In genomic region chr16:23877107-23878070, GRCh38 we compare ENCODE assay signal across 13 cellular contexts. TPM values are rescaled to one million over a fixed set of nuclear protein-coding genes. Genes with fewer than 3 reads are reported as not detected.
DNase-seq lines count a peak whose midpoint lies in the region; ATAC-seq and TF ChIP-seq lines count a peak whose summit lies in the region.
"Had no signal": no experiment of that assay in that cellular context is flagged by ENCODE, and none has a peak within 500 bp of the region (broad histone marks: within the 10 kb centered on the region; RNA-seq: fewer than 3 reads in every experiment).

No MANE protein-coding gene starts in this region.

- H3K9ac ChIP-seq in Karpas-422 (ENCODE audit: low read length): no peak overlapping the region

- intact Hi-C loops in activated CD8-positive, alpha-beta T cell treated with anti-CD3 and anti-CD28 coated beads for 36 hours (cut with micrococcal nuclease): no loop called here
- intact Hi-C loops in left ventricle myocardium inferior (cut with micrococcal nuclease): no loop called here
- intact Hi-C loops in body of pancreas (cut with DNase I): no loop called here

- TF ChIP-seq CTCF in activated CD8-positive, alpha-beta T cell treated with anti-CD3 and anti-CD28 coated beads for 36 hours (IDR thresholded peaks at IDR 0.05): peak; percentile 19
- no peak for TF ChIP-seq CTCF in left ventricle myocardium inferior (IDR thresholded peaks at IDR 0.05; ENCODE audit: borderline replicate concordance)
- no peak for TF ChIP-seq CTCF in body of pancreas (IDR thresholded peaks at IDR 0.05)

- H3K27ac ChIP-seq in Karpas-422 (ENCODE audit: low read length) (no peak overlapping the region), left ventricle myocardium inferior (replicated peaks) (no peak overlapping the region), body of pancreas (no peak overlapping the region)
- H3K27ac ChIP-seq: thoracic aorta had no signal

- peak overlapping the region; percentile 28 for H3K27ac Mint-ChIP-seq in activated CD8-positive, alpha-beta T cell treated with anti-CD3 and anti-CD28 coated beads for 36 hours
- no peak overlapping the region for H3K27ac Mint-ChIP-seq in activated CD8-positive, alpha-beta T cell treated with anti-CD3 and anti-CD28 coated beads, Interleukin-2, amount 10 ng/mL, durations not matched to agents 7 days and 5 days
- peak overlapping the region; percentile 62 for H3K27ac Mint-ChIP-seq in activated naive CD4-positive, alpha-beta T cell treated with anti-CD3 and anti-CD28 coated beads, Interleukin-2, amount 50 U/mL, for 24 hours
- H3K27ac Mint-ChIP-seq in stimulated activated naive B cell treated with anti-CD40 and anti-IgM and Interleukin-4, amounts not matched to agents 10 μg/mL and 1 μg/mL and 100 μg/mL, for 72 hours: peak overlapping the region; percentile 70

- H3K9me3 Mint-ChIP-seq in activated CD8-positive, alpha-beta T cell treated with anti-CD3 and anti-CD28 coated beads for 36 hours: no peaks in the 10 kb centered on the region
- no peaks in the 10 kb centered on the region for H3K9me3 Mint-ChIP-seq in activated CD8-positive, alpha-beta T cell treated with anti-CD3 and anti-CD28 coated beads, Interleukin-2, amount 10 ng/mL, durations not matched to agents 7 days and 5 days (ENCODE audit: insufficient read depth)
- H3K9me3 Mint-ChIP-seq in activated naive CD4-positive, alpha-beta T cell treated with anti-CD3 and anti-CD28 coated beads, Interleukin-2, amount 50 U/mL, for 24 hours: no peaks in the 10 kb centered on the region
- no peaks in the 10 kb centered on the region for H3K9me3 Mint-ChIP-seq in stimulated activated naive B cell treated with anti-CD40 and anti-IgM and Interleukin-4, amounts not matched to agents 10 μg/mL and 1 μg/mL and 100 μg/mL, for 72 hours

- ATAC-seq in activated CD8-positive, alpha-beta T cell treated with anti-CD3 and anti-CD28 coated beads for 36 hours: peak; percentile 27
- ATAC-seq in activated CD8-positive, alpha-beta T cell treated with anti-CD3 and anti-CD28 coated beads, Interleukin-2, amount 10 ng/mL, durations not matched to agents 7 days and 5 days: no peak
- ATAC-seq in stimulated activated naive B cell treated with anti-CD40 and anti-IgM and Interleukin-4, amounts not matched to agents 10 μg/mL and 1 μg/mL and 100 μg/mL, for 72 hours (replicated peaks): peak; percentile 11 to 20
- no peak for ATAC-seq in body of pancreas

- no peak for TF ChIP-seq POLR2A in body of pancreas (IDR thresholded peaks at IDR 0.05)

- no peaks in the 10 kb centered on the region for H3K27me3 ChIP-seq in Karpas-422 (ENCODE audit: low read length)
- peaks cover 12% of the 10 kb centered on the region for H3K27me3 ChIP-seq in left ventricle myocardium inferior (ENCODE audit: low read depth)
- no peaks in the 10 kb centered on the region for H3K27me3 ChIP-seq in body of pancreas

- H3K4me2 ChIP-seq in Karpas-422 (ENCODE audit: low read depth, low read length, poor library complexity, severe bottlenecking): no peak overlapping the region

- no peak overlapping the region for H3K4me3 ChIP-seq in Karpas-422 (ENCODE audit: low read length)
- no peak overlapping the region for H3K4me3 ChIP-seq in left ventricle myocardium inferior
- H3K4me3 ChIP-seq in body of pancreas: no peak overlapping the region
- H3K4me3 ChIP-seq: thoracic aorta had no signal

- H3K4me3 Mint-ChIP-seq in activated CD8-positive, alpha-beta T cell treated with anti-CD3 and anti-CD28 coated beads for 36 hours: no peak overlapping the region
- H3K4me3 Mint-ChIP-seq in activated CD8-positive, alpha-beta T cell treated with anti-CD3 and anti-CD28 coated beads, Interleukin-2, amount 10 ng/mL, durations not matched to agents 7 days and 5 days: no peak overlapping the region
- no peak overlapping the region for H3K4me3 Mint-ChIP-seq in activated naive CD4-positive, alpha-beta T cell treated with anti-CD3 and anti-CD28 coated beads, Interleukin-2, amount 50 U/mL, for 24 hours
- H3K4me3 Mint-ChIP-seq in stimulated activated naive B cell treated with anti-CD40 and anti-IgM and Interleukin-4, amounts not matched to agents 10 μg/mL and 1 μg/mL and 100 μg/mL, for 72 hours: no peak overlapping the region

- peaks cover 77% of the 10 kb centered on the region for H3K4me1 Mint-ChIP-seq in activated CD8-positive, alpha-beta T cell treated with anti-CD3 and anti-CD28 coated beads for 36 hours (ENCODE audit: low read depth)
- peaks cover 78% of the 10 kb centered on the region for H3K4me1 Mint-ChIP-seq in activated CD8-positive, alpha-beta T cell treated with anti-CD3 and anti-CD28 coated beads, Interleukin-2, amount 10 ng/mL, durations not matched to agents 7 days and 5 days (ENCODE audit: low read depth)
- peaks cover 81% of the 10 kb centered on the region for H3K4me1 Mint-ChIP-seq in activated naive CD4-positive, alpha-beta T cell treated with anti-CD3 and anti-CD28 coated beads, Interleukin-2, amount 50 U/mL, for 24 hours
- peaks cover 51 to 81% of the 10 kb centered on the region in 2 donors for H3K4me1 Mint-ChIP-seq in stimulated activated naive B cell treated with anti-CD40 and anti-IgM and Interleukin-4, amounts not matched to agents 10 μg/mL and 1 μg/mL and 100 μg/mL, for 72 hours

- H3K4me1 ChIP-seq in Karpas-422 (ENCODE audit: low read length) (peaks cover 10% of the 10 kb centered on the region), left ventricle myocardium inferior (no peaks in the 10 kb centered on the region), body of pancreas (no peaks in the 10 kb centered on the region)

- CTCF ChIA-PET in activated CD8-positive, alpha-beta T cell treated with anti-CD3 and anti-CD28 coated beads for 36 hours (lab: Charles Lee): interaction anchor here (0.6 to 4.4 kb wide), 20 partner anchors 9 to 806 kb away, joined by 3 to 48 read pairs (median 3); no protein-coding TSS in a partner anchor
- CTCF ChIA-PET in activated CD8-positive, alpha-beta T cell treated with anti-CD3 and anti-CD28 coated beads, Interleukin-2, amount 10 ng/mL, durations not matched to agents 7 days and 5 days (lab: Charles Lee): interaction anchor here (0.6 to 4.3 kb wide), 21 partner anchors 8 to 648 kb away, joined by 3 to 85 read pairs (median 4); no protein-coding TSS in a partner anchor

- H2AFZ ChIP-seq in Karpas-422 (ENCODE audit: low read length): no peak overlapping the region

- no peaks in the 10 kb centered on the region for H3K9me2 ChIP-seq in Karpas-422 (replicated peaks; ENCODE audit: insufficient read depth, low read length)

- no peaks in the 10 kb centered on the region for H3K79me2 ChIP-seq in Karpas-422 (ENCODE audit: low read length)

- H3K36me3 ChIP-seq in Karpas-422 (ENCODE audit: insufficient read depth, low read length): no peaks in the 10 kb centered on the region
- no peaks in the 10 kb centered on the region for H3K36me3 ChIP-seq in left ventricle myocardium inferior
- H3K36me3 ChIP-seq in body of pancreas (replicated peaks in 1 of 2; ENCODE audit: insufficient read depth in 1 of 2, low read depth in 2 of 2): no peaks in the 10 kb centered on the region
- H3K36me3 ChIP-seq: thoracic aorta had no signal

- no peak for DNase-seq in activated CD8-positive, alpha-beta T cell treated with anti-CD3 and anti-CD28 coated beads for 36 hours
- DNase-seq in activated CD8-positive, alpha-beta T cell treated with anti-CD3 and anti-CD28 coated beads, Interleukin-2, amount 10 ng/mL, durations not matched to agents 7 days and 5 days: no peak
- DNase-seq in Karpas-422 (peak; percentile 61), left ventricle myocardium inferior (no peak), body of pancreas (no peak), HK-2 (ENCODE audit: unreplicated experiment) (no peak)
- DNase-seq in stimulated activated naive B cell treated with anti-CD40 and anti-IgM and Interleukin-4, amounts not matched to agents 10 μg/mL and 1 μg/mL and 100 μg/mL, for 72 hours: no peak
- DNase-seq: NCI-H2029 treated with DMSO at 0.1 percent for 48 hours; SHP77; stimulated activated CD4-positive, alpha-beta T cell treated with anti-CD3 and anti-CD28 coated beads, Interleukin-4, amount 100 ng/mL, for 24 hours had no signal

- H3K9me3 ChIP-seq in Karpas-422 (ENCODE audit: low read length): no peaks in the 10 kb centered on the region
- no peaks in the 10 kb centered on the region for H3K9me3 ChIP-seq in left ventricle myocardium inferior (replicated peaks)
- no peaks in the 10 kb centered on the region for H3K9me3 ChIP-seq in body of pancreas
- H3K9me3 ChIP-seq: thoracic aorta had no signal

- POLR2A ChIA-PET in activated CD8-positive, alpha-beta T cell treated with anti-CD3 and anti-CD28 coated beads for 36 hours (lab: Charles Lee): interaction anchor here (0.6 to 1.4 kb wide), 6 partner anchors 26 to 156 kb away, joined by 3 to 4 read pairs (median 3); no protein-coding TSS in a partner anchor
- POLR2A ChIA-PET in activated CD8-positive, alpha-beta T cell treated with anti-CD3 and anti-CD28 coated beads, Interleukin-2, amount 10 ng/mL, durations not matched to agents 7 days and 5 days (lab: Charles Lee): interaction anchor here (1.0 to 2.3 kb wide), 2 partner anchors 8 to 14 kb away, joined by 6 read pairs; no protein-coding TSS in a partner anchor

- WGBS in body of pancreas, 2 donors: 71 to 78% methylated on average over 9 of the region's 9 CpGs

- H3K27me3 Mint-ChIP-seq in activated CD8-positive, alpha-beta T cell treated with anti-CD3 and anti-CD28 coated beads for 36 hours: no peaks in the 10 kb centered on the region
- H3K27me3 Mint-ChIP-seq in activated CD8-positive, alpha-beta T cell treated with anti-CD3 and anti-CD28 coated beads, Interleukin-2, amount 10 ng/mL, durations not matched to agents 7 days and 5 days (ENCODE audit: low read depth): no peaks in the 10 kb centered on the region
- no peaks in the 10 kb centered on the region for H3K27me3 Mint-ChIP-seq in activated naive CD4-positive, alpha-beta T cell treated with anti-CD3 and anti-CD28 coated beads, Interleukin-2, amount 50 U/mL, for 24 hours
- H3K27me3 Mint-ChIP-seq in stimulated activated naive B cell treated with anti-CD40 and anti-IgM and Interleukin-4, amounts not matched to agents 10 μg/mL and 1 μg/mL and 100 μg/mL, for 72 hours: no peaks in the 10 kb centered on the region

- H3K36me3 Mint-ChIP-seq in activated CD8-positive, alpha-beta T cell treated with anti-CD3 and anti-CD28 coated beads for 36 hours (ENCODE audit: low read depth): peaks cover 28% of the 10 kb centered on the region
- peaks cover 32% of the 10 kb centered on the region for H3K36me3 Mint-ChIP-seq in activated CD8-positive, alpha-beta T cell treated with anti-CD3 and anti-CD28 coated beads, Interleukin-2, amount 10 ng/mL, durations not matched to agents 7 days and 5 days (ENCODE audit: low read depth)
- H3K36me3 Mint-ChIP-seq in activated naive CD4-positive, alpha-beta T cell treated with anti-CD3 and anti-CD28 coated beads, Interleukin-2, amount 50 U/mL, for 24 hours: peaks cover 8% of the 10 kb centered on the region
- H3K36me3 Mint-ChIP-seq in stimulated activated naive B cell treated with anti-CD40 and anti-IgM and Interleukin-4, amounts not matched to agents 10 μg/mL and 1 μg/mL and 100 μg/mL, for 72 hours: peaks cover 23 to 27% of the 10 kb centered on the region in 2 donors

- no peaks in the 10 kb centered on the region for H4K20me1 ChIP-seq in Karpas-422 (ENCODE audit: insufficient read depth, low read depth, low read length)

RNA-seq across cellular contexts. Expression of gene PRKCB, which starts 41.6 kb away (rescaled TPM):
- total RNA-seq in activated CD8-positive, alpha-beta T cell treated with anti-CD3 and anti-CD28 coated beads for 36 hours: 100 to 1,000 TPM; 101 to 105 TPM
- 100 to 1,000 TPM; 101 to 105 TPM for total RNA-seq in activated CD8-positive, alpha-beta T cell treated with anti-CD3 and anti-CD28 coated beads, Interleukin-2, amount 10 ng/mL, durations not matched to agents 7 days and 5 days
- total RNA-seq in Karpas-422 (2014; rRNA removed; shearing (Covaris generic); ENCODE audit: low replicate concordance): 9.0 and 21.7 TPM in 2 replicates
- total RNA-seq in left ventricle myocardium inferior (1.6 TPM), body of pancreas (10 to 100 TPM in 1 of 2 donors, under 1 TPM in 1; 0.33 to 10.6 TPM)
- total RNA-seq: HT1080 had no signal

Comparison
In these comparisons a context has a peak if more than half of its experiments do, and no peak if none do; other contexts are left out.
1. ATAC-seq: peak in activated CD8-positive, alpha-beta T cell treated with anti-CD3 and anti-CD28 coated beads for 36 hours (single experiment) and stimulated activated naive B cell treated with anti-CD40 and anti-IgM and Interleukin-4, amounts not matched to agents 10 μg/mL and 1 μg/mL and 100 μg/mL, for 72 hours (2 of 2); none in activated CD8-positive, alpha-beta T cell treated with anti-CD3 and anti-CD28 coated beads, Interleukin-2, amount 10 ng/mL, durations not matched to agents 7 days and 5 days (single experiment) and body of pancreas (single experiment).